ENCODE assay signal across 22 cellular contexts in the genomic region with DNA sequence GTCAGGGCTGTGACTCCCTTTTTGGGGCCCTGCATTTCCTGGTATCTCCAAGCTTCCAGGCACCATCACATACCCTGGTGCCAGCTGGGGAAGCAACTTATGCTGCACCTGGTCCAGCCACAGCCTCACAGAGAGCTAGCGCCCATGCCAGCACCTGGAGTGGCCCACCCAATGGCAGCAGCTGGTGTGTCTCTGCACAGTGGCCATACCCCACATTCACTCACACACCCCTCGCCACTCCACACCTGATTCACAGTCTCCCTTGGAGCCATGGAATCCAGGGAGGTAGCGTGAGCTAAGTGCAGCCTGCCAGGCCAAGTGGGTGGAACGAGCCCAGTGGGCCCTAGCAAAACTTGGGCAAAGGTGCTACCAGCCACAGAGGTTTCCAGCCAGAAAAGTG. TPM values are rescaled to one million over a fixed set of nuclear protein-coding genes. Genes with fewer than 3 reads are reported as not detected.
DNase-seq lines count a peak whose midpoint lies in the region; ATAC-seq, FAIRE-seq and TF ChIP-seq lines count a peak whose summit lies in the region.
"Had no signal": no experiment of that assay in that cellular context is flagged by ENCODE, and none has a peak within 500 bp of the region (broad histone marks: within the 10 kb centered on the region; RNA-seq: fewer than 3 reads in every experiment).

No MANE protein-coding gene starts in this region.

- no peak for TF ChIP-seq EP300 in esophagus muscularis mucosa (IDR thresholded peaks at IDR 0.05)

- no peak overlapping the region for H2BK5ac ChIP-seq in trophoblast cell (ENCODE audit: low read depth, low read length, poor library complexity)

- H3K4me3 ChIP-seq in kidney (ENCODE audit: low read length in 2 of 2) (no peak overlapping the region), trophoblast cell (ENCODE audit: low read depth, low read length) (peak overlapping the region; percentile 59), esophagus muscularis mucosa (no peak overlapping the region)
- H3K4me3 ChIP-seq: A549 had no signal

- peak overlapping the region; percentile 47 for H2BK12ac ChIP-seq in trophoblast cell (ENCODE audit: low read length)

- no peaks in the 10 kb centered on the region for H3K9me3 ChIP-seq in kidney (ENCODE audit: control insufficient read depth in 1 of 2, low read length in 2 of 2)
- H3K9me3 ChIP-seq in trophoblast cell (ENCODE audit: insufficient read depth, low read depth, low read length): peaks cover 8% of the 10 kb centered on the region
- H3K9me3 ChIP-seq in esophagus muscularis mucosa: peaks cover 0 to 5% (median 0%) of the 10 kb centered on the region in 4 donors
- H3K9me3 ChIP-seq: A549, Caco-2 had no signal

- DNase-seq in chondrocyte (ENCODE audit: low spot score) (peak; percentile 65), kidney (peak; percentile 44), trophoblast cell (no peak), urothelium cell line (ENCODE audit: low spot score) (no peak), esophagus muscularis mucosa (ENCODE audit: extremely low spot score) (no peak)
- DNase-seq: AML-193; Caco-2; Calu3; CD4-positive, alpha-beta T cell; CD8-positive, alpha-beta T cell; DMS79 treated with DMSO at 0.1 percent for 48 hours; GF-D8 had no signal

- H3K4me1 Mint-ChIP-seq in chondrocyte (ENCODE audit: low read depth): peaks cover 9% of the 10 kb centered on the region
- H3K4me1 Mint-ChIP-seq in stimulated activated memory B cell treated with anti-CD40 and anti-IgM and Interleukin-4, amounts not matched to agents 10 μg/mL and 1 μg/mL and 100 μg/mL, for 72 hours: no peaks in the 10 kb centered on the region
- H3K4me1 Mint-ChIP-seq: B cell had no signal

- no peak overlapping the region for H3K23ac ChIP-seq in trophoblast cell (ENCODE audit: low read length)

- no peak for FAIRE-seq in kidney (lab: Jason Lieb, UNC)
- FAIRE-seq in urothelium cell line (lab: Jason Lieb, UNC): peak; percentile 17
- FAIRE-seq: A549, D721Med, G401.6, GM12891 had no signal

- no peak overlapping the region for H2AFZ ChIP-seq in trophoblast cell (ENCODE audit: insufficient read depth, low read length, poor library complexity)

- no peak overlapping the region for H3K4me3 Mint-ChIP-seq in chondrocyte (ENCODE audit: unreplicated experiment)
- no peak overlapping the region for H3K4me3 Mint-ChIP-seq in stimulated activated memory B cell treated with anti-CD40 and anti-IgM and Interleukin-4, amounts not matched to agents 10 μg/mL and 1 μg/mL and 100 μg/mL, for 72 hours
- H3K4me3 Mint-ChIP-seq: B cell; CD4-positive, alpha-beta T cell; CD8-positive, alpha-beta T cell had no signal

- H3K9ac ChIP-seq in kidney (ENCODE audit: low read length in 2 of 2): no peak overlapping the region
- H3K9ac ChIP-seq in trophoblast cell (ENCODE audit: low read length): no peak overlapping the region
- H3K9ac ChIP-seq: BLaER1 treated with 17β-estradiol and CSF1 and Interleukin-3, amounts not matched to agents 10 nM and 100 nM had no signal

- no peak overlapping the region for H3K27ac Mint-ChIP-seq in chondrocyte (ENCODE audit: unreplicated experiment)
- H3K27ac Mint-ChIP-seq in stimulated activated memory B cell treated with anti-CD40 and anti-IgM and Interleukin-4, amounts not matched to agents 10 μg/mL and 1 μg/mL and 100 μg/mL, for 72 hours: no peak overlapping the region
- H3K27ac Mint-ChIP-seq: B cell; CD4-positive, alpha-beta T cell; CD8-positive, alpha-beta T cell had no signal

- H3K79me1 ChIP-seq in trophoblast cell (ENCODE audit: low read length): peaks cover 2% of the 10 kb centered on the region

- H2AK5ac ChIP-seq in trophoblast cell (ENCODE audit: low read length): no peak overlapping the region

- peaks cover 8% of the 10 kb centered on the region for H3K27me3 Mint-ChIP-seq in chondrocyte (ENCODE audit: low read depth)
- H3K27me3 Mint-ChIP-seq in stimulated activated memory B cell treated with anti-CD40 and anti-IgM and Interleukin-4, amounts not matched to agents 10 μg/mL and 1 μg/mL and 100 μg/mL, for 72 hours: peaks cover 24% of the 10 kb centered on the region

- no peak overlapping the region for H3K14ac ChIP-seq in trophoblast cell (ENCODE audit: low read length)

- TF ChIP-seq POLR2A in esophagus muscularis mucosa (IDR thresholded peaks at IDR 0.05; ENCODE audit: low read depth): no peak

- H4K8ac ChIP-seq in trophoblast cell (ENCODE audit: low read depth, low read length): no peak overlapping the region

- H3K4me2 ChIP-seq in trophoblast cell (ENCODE audit: low read length): no peak overlapping the region
- H3K4me2 ChIP-seq: A549; BLaER1 treated with 17β-estradiol and CSF1 and Interleukin-3, amounts not matched to agents 10 nM and 100 nM had no signal

- TF ChIP-seq CTCF in chondrocyte (IDR thresholded peaks at IDR 0.05) (no peak), kidney (IDR thresholded peaks at IDR 0.05; ENCODE audit: borderline replicate concordance, extremely low read depth, insufficient read depth) (no peak), esophagus muscularis mucosa (IDR thresholded peaks at IDR 0.05) (no peak)

- intact Hi-C loops in kidney (cut with DNase I) (no loop called here), esophagus muscularis mucosa (cut with DNase I) (no loop called here)

- WGBS in trophoblast cell (ENCODE audit: extremely low coverage, insufficient coverage, insufficient read length): no CpG with 5 or more reads among the region's 4 CpGs
- WGBS in esophagus muscularis mucosa: 94% methylated on average over 4 of the region's 4 CpGs

- ATAC-seq in GM21717 (IDR thresholded peaks at IDR 0.05; ENCODE audit: unreplicated experiment): no peak
- ATAC-seq in stimulated activated memory B cell treated with anti-CD40 and anti-IgM and Interleukin-4, amounts not matched to agents 10 μg/mL and 1 μg/mL and 100 μg/mL, for 72 hours: no peak
- ATAC-seq: A549; CD8-positive, alpha-beta T cell had no signal

- peaks cover 9% of the 10 kb centered on the region for H3K9me3 Mint-ChIP-seq in chondrocyte (ENCODE audit: low read depth)
- H3K9me3 Mint-ChIP-seq in stimulated activated memory B cell treated with anti-CD40 and anti-IgM and Interleukin-4, amounts not matched to agents 10 μg/mL and 1 μg/mL and 100 μg/mL, for 72 hours: peaks cover 8% of the 10 kb centered on the region

- no peaks in the 10 kb centered on the region for H3K79me2 ChIP-seq in trophoblast cell (ENCODE audit: control insufficient read depth, insufficient read depth, low read length, poor library complexity)

- peaks cover 7% of the 10 kb centered on the region for H3K36me3 Mint-ChIP-seq in chondrocyte (ENCODE audit: low read depth)
- peaks cover 7% of the 10 kb centered on the region for H3K36me3 Mint-ChIP-seq in stimulated activated memory B cell treated with anti-CD40 and anti-IgM and Interleukin-4, amounts not matched to agents 10 μg/mL and 1 μg/mL and 100 μg/mL, for 72 hours
- H3K36me3 Mint-ChIP-seq: CD8-positive, alpha-beta T cell had no signal

- no peak overlapping the region for H3K4ac ChIP-seq in trophoblast cell (ENCODE audit: low read depth, low read length)

- H3K27me3 ChIP-seq in trophoblast cell (ENCODE audit: insufficient read depth, low read length) (no peaks in the 10 kb centered on the region), esophagus muscularis mucosa (no peaks in the 10 kb centered on the region)
- H3K27me3 ChIP-seq: BLaER1 treated with 17β-estradiol and CSF1 and Interleukin-3, amounts not matched to agents 10 nM and 100 nM had no signal

- peak overlapping the region; percentile 21 for H3K18ac ChIP-seq in trophoblast cell (ENCODE audit: low read length)

- no peak overlapping the region for H4K91ac ChIP-seq in trophoblast cell (ENCODE audit: low read depth, low read length)

- H3K36me3 ChIP-seq in kidney (ENCODE audit: control insufficient read depth in 1 of 2, insufficient read depth in 2 of 2, low read length in 2 of 2) (no peaks in the 10 kb centered on the region), trophoblast cell (ENCODE audit: control insufficient read depth in 1 of 2, insufficient read depth in 2 of 2, low read length in 2 of 2) (no peaks in the 10 kb centered on the region), esophagus muscularis mucosa (no peaks in the 10 kb centered on the region)
- H3K36me3 ChIP-seq: BLaER1 treated with 17β-estradiol and CSF1 and Interleukin-3, amounts not matched to agents 10 nM and 100 nM had no signal

- no peak overlapping the region for H4K12ac ChIP-seq in trophoblast cell (ENCODE audit: low read depth, low read length)

- H3K27ac ChIP-seq in kidney (ENCODE audit: low read depth in 2 of 2, low read length in 2 of 2): no peak overlapping the region
- no peak overlapping the region for H3K27ac ChIP-seq in trophoblast cell (ENCODE audit: low read depth, low read length)
- H3K27ac ChIP-seq in esophagus muscularis mucosa (replicated peaks in 1 of 4): no peak overlapping the region
- H3K27ac ChIP-seq: 22Rv1; A549; BLaER1 treated with 17β-estradiol and CSF1 and Interleukin-3, amounts not matched to agents 10 nM and 100 nM; C4-2B had no signal

- no peak overlapping the region for H2BK120ac ChIP-seq in trophoblast cell (ENCODE audit: insufficient read depth, low read length, poor library complexity)

- H3K4me1 ChIP-seq in kidney (ENCODE audit: control insufficient read depth in 1 of 2, insufficient read depth in 1 of 2, low read depth in 1 of 2, low read length in 2 of 2) (no peaks in the 10 kb centered on the region), trophoblast cell (ENCODE audit: control insufficient read depth in 1 of 2, insufficient read depth in 2 of 2, low read length in 2 of 2) (no peaks in the 10 kb centered on the region), esophagus muscularis mucosa (peaks cover 0 to 3% (median 0%) of the 10 kb centered on the region in 4 donors)
- H3K4me1 ChIP-seq: A549; BLaER1 treated with 17β-estradiol and CSF1 and Interleukin-3, amounts not matched to agents 10 nM and 100 nM; Caco-2 had no signal

RNA-seq across cellular contexts. Expression of a gene that starts 56.8 kb away (rescaled TPM):
- total RNA-seq in chondrocyte: 13.2 to 18.6 TPM (median 14.5 TPM) in 3 replicates
- 15.8 TPM for total RNA-seq in kidney
- polyA plus RNA-seq in kidney (ENCODE audit: insufficient read depth, low read depth, low replicate concordance): 12.5 TPM
- 9.3 and 9.8 TPM in 2 replicates for polyA plus RNA-seq in trophoblast cell (2013)
- 10 to 100 TPM; 10.4 to 19.0 (median 12.9) TPM for total RNA-seq in esophagus muscularis mucosa

Comparison
In these comparisons a context has a peak if more than half of its experiments do, and no peak if none do; other contexts are left out.
1. DNase-seq: peak in chondrocyte (single experiment) and kidney (single experiment); none in trophoblast cell (0 of 2), urothelium cell line (single experiment) and esophagus muscularis mucosa (single experiment).